29 cellular contexts compared by ENCODE assay signal in genomic region chr7:78967046-78967445, GRCh38.
"Had no signal": no experiment of that assay in that cellular context is flagged by ENCODE, and none has a peak within 500 bp of the region (broad histone marks: within the 10 kb centered on the region; RNA-seq: fewer than 3 reads in every experiment).

No MANE protein-coding gene starts in this region.

- H3K36me3 ChIP-seq: ascending aorta, cardiac muscle cell, left ventricle myocardium inferior, right atrium auricular region, stomach, tibial artery, upper lobe of right lung, WERI-Rb-1 had no signal

- H3K4me1 ChIP-seq: ascending aorta, left ventricle myocardium inferior, right atrium auricular region, stomach, tibial artery, upper lobe of right lung had no signal

- H3K27ac ChIP-seq: ascending aorta, cardiac muscle cell, coronary artery, dorsolateral prefrontal cortex, left ventricle myocardium inferior, right atrium auricular region, stomach, tibial artery, upper lobe of right lung, WERI-Rb-1 had no signal

- DNase-seq: activated CD4-positive, alpha-beta memory T cell treated with anti-CD3 and anti-CD28 coated beads for 36 hours; activated CD4-positive, alpha-beta T cell treated with anti-CD3 and anti-CD28 coated beads, Interleukin-2, amount 10 ng/mL, durations not matched to agents 24 days and 14 days; activated CD8-positive, alpha-beta memory T cell treated with anti-CD3 and anti-CD28 coated beads, Interleukin-2, amount 50 U/mL, for 4 hours; activated effector memory CD4-positive, alpha-beta T cell treated with anti-CD3 and anti-CD28 coated beads, Interleukin-2, amount 50 U/mL, for 16 hours; activated naive CD4-positive, alpha-beta T cell treated with anti-CD3 and anti-CD28 coated beads for 36 hours; activated naive CD8-positive, alpha-beta T cell treated with anti-CD3 and anti-CD28 coated beads for 36 hours; activated T-cell treated with anti-CD3 and anti-CD28 coated beads, Interleukin-2, amount 50 U/mL, for 1 hour; cerebellar nuclear complex; dorsolateral prefrontal cortex; effector memory CD4-positive, alpha-beta T cell; glutamatergic neuron; islet precursor cell; left ventricle myocardium inferior; mucosa of descending colon; stimulated activated CD4-positive, alpha-beta T cell treated with anti-CD3 and anti-CD28 coated beads, Interleukin-15, amount 100 ng/mL, for 24 hours; stimulated activated CD4-positive, alpha-beta T cell treated with anti-CD3 and anti-CD28 coated beads, Interleukin-2, amount 100 ng/mL, for 24 hours; stimulated activated naive B cell treated with anti-CD40 and anti-IgM and Interleukin-4, amounts not matched to agents 10 μg/mL and 1 μg/mL and 100 μg/mL, for 72 hours; stomach; T-helper 9 cell; tibial artery; upper lobe of right lung; WERI-Rb-1 had no signal

- H3K27me3 ChIP-seq: ascending aorta, cardiac muscle cell, dorsolateral prefrontal cortex, right atrium auricular region, stomach, tibial artery, upper lobe of right lung had no signal

- ATAC-seq: activated CD4-positive, CD25-positive, alpha-beta regulatory T cell treated with anti-CD3 and anti-CD28 coated beads, Interleukin-2, amount 50 U/mL, for 24 hours; mucosa of descending colon; natural killer cell treated with Interleukin-12 subunit alpha and Interleukin-12 subunit beta and Interleukin-15 and Interleukin-18, amount 100 ng/mL, for 72 hours; stimulated activated naive B cell treated with anti-CD40 and anti-IgM and Interleukin-4, amounts not matched to agents 10 μg/mL and 1 μg/mL and 100 μg/mL, for 72 hours; upper lobe of right lung had no signal

- H3K4me3 ChIP-seq: ascending aorta, cardiac muscle cell, coronary artery, dorsolateral prefrontal cortex, left ventricle myocardium inferior, lung, mucosa of descending colon, right atrium auricular region, stomach, tibial artery, upper lobe of right lung had no signal

- H3K9me3 ChIP-seq: ascending aorta, left ventricle myocardium inferior, mucosa of descending colon, right atrium auricular region, stomach, tibial artery, upper lobe of right lung had no signal
